ENCODE assay signal across 2 cellular contexts in the genomic region with DNA sequence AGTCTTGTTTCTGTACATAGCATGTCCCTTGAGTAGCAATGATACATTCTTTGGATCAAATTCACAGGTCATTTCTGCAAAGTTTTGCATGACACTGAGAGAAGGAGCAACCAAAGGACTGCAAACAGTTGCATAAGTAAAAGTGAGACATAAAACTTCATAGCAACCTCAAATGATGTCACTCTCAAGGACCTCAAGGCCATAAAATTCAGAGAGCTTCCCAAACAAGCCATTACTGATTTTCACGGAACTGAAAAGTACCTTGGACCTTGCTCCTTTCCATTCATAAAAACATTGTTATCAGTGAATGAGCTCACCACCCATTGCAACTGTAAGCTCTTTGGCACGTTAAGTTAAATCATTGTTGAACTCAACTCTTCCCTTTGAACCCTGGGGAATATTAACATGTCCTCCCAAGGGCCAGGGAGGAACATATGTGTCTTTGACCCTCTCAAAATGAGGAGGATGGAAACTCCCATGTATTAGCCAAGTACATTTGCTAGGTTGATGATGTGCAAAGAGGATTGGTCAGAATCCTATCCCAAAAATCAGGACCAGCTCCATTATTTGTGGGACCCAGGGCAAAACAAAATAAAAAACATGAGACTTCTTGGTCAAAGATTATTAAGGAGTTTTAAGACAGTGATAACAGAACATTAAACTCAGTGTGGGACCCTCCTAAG.
TF ChIP-seq lines count a peak whose summit lies in the region.

No MANE protein-coding gene starts in this region.

TF ChIP-seq in A549, 52 proteins besides CTCF, POLR2A, EP300 and RAD21:
- TF ChIP-seq RFX5 (IDR thresholded peaks at IDR 0.05), result no peak

TF ChIP-seq in IMR-90, 13 proteins besides CTCF, POLR2A, EP300 and RAD21:
- TF ChIP-seq, protein P1, sequence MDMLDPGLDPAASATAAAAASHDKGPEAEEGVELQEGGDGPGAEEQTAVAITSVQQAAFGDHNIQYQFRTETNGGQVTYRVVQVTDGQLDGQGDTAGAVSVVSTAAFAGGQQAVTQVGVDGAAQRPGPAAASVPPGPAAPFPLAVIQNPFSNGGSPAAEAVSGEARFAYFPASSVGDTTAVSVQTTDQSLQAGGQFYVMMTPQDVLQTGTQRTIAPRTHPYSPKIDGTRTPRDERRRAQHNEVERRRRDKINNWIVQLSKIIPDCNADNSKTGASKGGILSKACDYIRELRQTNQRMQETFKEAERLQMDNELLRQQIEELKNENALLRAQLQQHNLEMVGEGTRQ (IDR thresholded peaks at IDR 0.05; ENCODE audit: low read depth, low read length), result no peak
- no peak for TF ChIP-seq MXI1 (IDR thresholded peaks at IDR 0.05; ENCODE audit: borderline replicate concordance, low read depth, low read length)
- no peak for TF ChIP-seq NFE2L2 (IDR thresholded peaks at IDR 0.05; ENCODE audit: low read depth, low read length)
- TF ChIP-seq MAFK (IDR thresholded peaks at IDR 0.05; ENCODE audit: low read depth, low read length), result no peak
- no peak for TF ChIP-seq MAZ (IDR thresholded peaks at IDR 0.05; ENCODE audit: borderline replicate concordance, low read depth, low read length)
- TF ChIP-seq FOS (IDR thresholded peaks at IDR 0.05; ENCODE audit: low read depth, low read length), result no peak
- no peak for TF ChIP-seq CHD1 (IDR thresholded peaks at IDR 0.05; ENCODE audit: low read depth, low read length)
